In genomic region chr20:34143951-34144350, GRCh38 we compare ENCODE assay signal across 2 cellular contexts.
TF ChIP-seq lines count a peak whose summit lies in the region.

No MANE protein-coding gene starts in this region.

TF ChIP-seq in HCT116, 20 proteins besides CTCF, POLR2A, EP300 and RAD21:
- TF ChIP-seq ZFX (IDR thresholded peaks at IDR 0.05) (no peak), EZH2phosphoT487 (IDR thresholded peaks at IDR 0.05; ENCODE audit: borderline replicate concordance) (no peak), CBX3 (IDR thresholded peaks at IDR 0.05; ENCODE audit: low read depth) (no peak), EZH2 (IDR thresholded peaks at IDR 0.05) (no peak), SIN3A (IDR thresholded peaks at IDR 0.05; ENCODE audit: low read depth) (no peak), ELF1 (IDR thresholded peaks at IDR 0.05; ENCODE audit: borderline replicate concordance, low read depth) (no peak), EGR1 (IDR thresholded peaks at IDR 0.05; ENCODE audit: low read depth) (no peak), SP1 (IDR thresholded peaks at IDR 0.05; ENCODE audit: low read depth) (no peak), POLR2AphosphoS5 (IDR thresholded peaks at IDR 0.05; ENCODE audit: low read depth, low read length) (no peak), YY1 (IDR thresholded peaks at IDR 0.05; ENCODE audit: extremely low read depth, insufficient replicate concordance, low read depth, low read length) (no peak), MAX (IDR thresholded peaks at IDR 0.05) (no peak), FOSL1 (IDR thresholded peaks at IDR 0.05; ENCODE audit: low read depth) (no peak), ZBTB33 (IDR thresholded peaks at IDR 0.05; ENCODE audit: extremely low read depth, insufficient replicate concordance, low read length) (no peak), SRF (IDR thresholded peaks at IDR 0.05; ENCODE audit: low read depth) (no peak), TCF7L2 (IDR thresholded peaks at IDR 0.05; ENCODE audit: borderline replicate concordance, extremely low read depth, insufficient read depth, insufficient read length) (no peak), ZNF274 (IDR thresholded peaks at IDR 0.05; ENCODE audit: low read depth, low read length) (no peak), ATF3 (IDR thresholded peaks at IDR 0.05) (no peak)

TF ChIP-seq in SK-N-SH, 30 proteins besides CTCF, POLR2A, EP300 and RAD21:
- TF ChIP-seq JUND (IDR thresholded peaks at IDR 0.05), result no peak
- no peak for TF ChIP-seq FOXJ3 (CRISPR knock-in tag; IDR thresholded peaks at IDR 0.05)
- no peak for TF ChIP-seq GATA2 (CRISPR knock-in tag; IDR thresholded peaks at IDR 0.05)
- no peak for TF ChIP-seq POLR2AphosphoS5 (IDR thresholded peaks at IDR 0.05; ENCODE audit: low read depth, low read length)
- no peak for TF ChIP-seq ZBTB33 (IDR thresholded peaks at IDR 0.05; ENCODE audit: borderline replicate concordance, low read depth)
- no peak for TF ChIP-seq NFIC (IDR thresholded peaks at IDR 0.05; ENCODE audit: borderline replicate concordance)
- TF ChIP-seq RFX5 (IDR thresholded peaks at IDR 0.05; ENCODE audit: low read length), result no peak
- TF ChIP-seq TCF12 (IDR thresholded peaks at IDR 0.05), result no peak
- TF ChIP-seq MEF2A (IDR thresholded peaks at IDR 0.05; ENCODE audit: borderline replicate concordance, low read depth), result no peak
- TF ChIP-seq GABPA (IDR thresholded peaks at IDR 0.05; ENCODE audit: low read depth), result no peak
- TF ChIP-seq PBX3 (IDR thresholded peaks at IDR 0.05), result no peak
- TF ChIP-seq SIN3A (IDR thresholded peaks at IDR 0.05; ENCODE audit: borderline replicate concordance, low read depth, low read length), result no peak
